9 cellular contexts compared by ENCODE assay signal in genomic region chr7:100693312-100694195, GRCh38. TPM values are rescaled to one million over a fixed set of nuclear protein-coding genes. Genes with fewer than 3 reads are reported as not detected.
DNase-seq lines count a peak whose midpoint lies in the region; ATAC-seq and TF ChIP-seq lines count a peak whose summit lies in the region.
"Had no signal": no experiment of that assay in that cellular context is flagged by ENCODE, and none has a peak within 500 bp of the region (broad histone marks: within the 10 kb centered on the region; RNA-seq: fewer than 3 reads in every experiment).

No MANE protein-coding gene starts in this region.

- CTCF ChIA-PET in A673 (lab: Charles Lee), result no interaction called here

- no peak for TF ChIP-seq POLR2A in breast epithelium (IDR thresholded peaks at IDR 0.05)
- no peak for TF ChIP-seq POLR2A in lower leg skin (IDR thresholded peaks at IDR 0.05)

- peak overlapping the region; percentile 93 for H3K27ac Mint-ChIP-seq in type B pancreatic cell

- peak; percentile 19 for ATAC-seq in GM18867 (IDR thresholded peaks at IDR 0.05; ENCODE audit: unreplicated experiment)

- BruUV-seq in A673 (replicated peaks; lab: Mats Ljungman, UMichigan), result no TSS peak

- H3K27me3 Mint-ChIP-seq in type B pancreatic cell, result peaks cover 5% of the 10 kb centered on the region

- H3K36me3 ChIP-seq in A673 (ENCODE audit: insufficient read depth, low read length, poor library complexity, severe bottlenecking), result peaks cover 19% of the 10 kb centered on the region
- H3K36me3 ChIP-seq in HUES6 (ENCODE audit: control insufficient read depth, insufficient read depth, low read length), result peaks cover 18% of the 10 kb centered on the region
- H3K36me3 ChIP-seq in breast epithelium, result no peaks in the 10 kb centered on the region

- H3K27me3 ChIP-seq in A673 (replicated peaks; ENCODE audit: insufficient read depth, low read depth, low read length, poor library complexity) (no peaks in the 10 kb centered on the region), HUES6 (ENCODE audit: control insufficient read depth, insufficient read depth, low read length) (no peaks in the 10 kb centered on the region; the same call in 1 of the 2 replicates), breast epithelium (no peaks in the 10 kb centered on the region)

- H3K36me3 Mint-ChIP-seq in type B pancreatic cell, result peaks cover 4% of the 10 kb centered on the region

- DNase-seq in A673 (ENCODE audit: low spot score) (no peak), breast epithelium (ENCODE audit: low spot score in 2 of 2) (peak in 1 of 2 donors; percentile 50), lower leg skin (ENCODE audit: low spot score in 2 of 2) (no peak), type B pancreatic cell (ENCODE audit: extremely low spot score, unreplicated experiment) (no peak), glomerular visceral epithelial cell (ENCODE audit: extremely low spot score) (no peak), HuH-7 (ENCODE audit: low spot score) (no peak)

- H3K4me1 ChIP-seq in A673 (ENCODE audit: insufficient read depth, low read length, poor library complexity, severe bottlenecking), result peaks cover 15% of the 10 kb centered on the region
- H3K4me1 ChIP-seq in HUES6 (ENCODE audit: control insufficient read depth, insufficient read depth, low read length), result peaks cover 28% of the 10 kb centered on the region
- H3K4me1 ChIP-seq in breast epithelium, result peaks cover 4 to 14% of the 10 kb centered on the region in 2 donors

- intact Hi-C loops in A673 (cut with micrococcal nuclease; ENCODE audit: unreplicated experiment) (loop anchor here (5.0 kb wide), 2 partner anchors 91 to 131 kb away; partner anchors contain the start of gene PCOLCE), breast epithelium (cut with DNase I; ENCODE audit: low total_unique reads) (no loop called here), lower leg skin (cut with DNase I; ENCODE audit: low total_unique reads) (loop anchor here (5.0 kb wide), 1 partner anchor 159 kb away; the partner anchor contains the start of gene SLC12A9)

- H3K4me3 Mint-ChIP-seq in type B pancreatic cell, result peak overlapping the region; percentile 94

- peak overlapping the region; percentile 97 for H3K9ac ChIP-seq in HUES6 (ENCODE audit: low read length)

- peaks cover 21% of the 10 kb centered on the region for H3K4me1 Mint-ChIP-seq in type B pancreatic cell (ENCODE audit: unreplicated experiment)

- H3K4me3 ChIP-seq in A673 (ENCODE audit: low read depth, low read length, poor library complexity, severe bottlenecking) (peak overlapping the region; percentile 98), HUES6 (ENCODE audit: low read depth, low read length) (peak overlapping the region; percentile 98), breast epithelium (peak overlapping the region; percentile 95 to 100 (median 95)), lower leg skin (ENCODE audit: low read depth, poor library complexity, severe bottlenecking) (peak overlapping the region; percentile 82)

- TF ChIP-seq CTCF in A673 (conservative IDR thresholded peaks at IDR 0.05; ENCODE audit: low read depth, low read length) (no peak), breast epithelium (IDR thresholded peaks at IDR 0.05) (no peak), lower leg skin (IDR thresholded peaks at IDR 0.05) (no peak), type B pancreatic cell (conservative IDR thresholded peaks at IDR 0.05) (no peak)

- no peaks in the 10 kb centered on the region for H3K9me3 ChIP-seq in A673 (ENCODE audit: low read depth, low read length, poor library complexity, severe bottlenecking)
- no peaks in the 10 kb centered on the region for H3K9me3 ChIP-seq in HUES6 (ENCODE audit: control insufficient read depth, insufficient read depth, low read depth, low read length)
- H3K9me3 ChIP-seq in breast epithelium, result no peaks in the 10 kb centered on the region

- 0 to 1% methylated on average over 15 to 22 of the region's 102 CpGs for WGBS in lower leg skin, 2 donors

- H3K27ac ChIP-seq in A673 (ENCODE audit: low read depth, low read length, poor library complexity, severe bottlenecking), result peak overlapping the region; percentile 88
- peak overlapping the region; percentile 87 for H3K27ac ChIP-seq in HUES6 (ENCODE audit: low read depth, low read length)
- H3K27ac ChIP-seq in breast epithelium, result peak overlapping the region; percentile 93 to 97

- no peaks in the 10 kb centered on the region for H3K9me3 Mint-ChIP-seq in type B pancreatic cell

- POLR2A ChIA-PET in A673 (lab: Charles Lee; ENCODE audit: low non-redundant PET), result no interaction called here

RNA-seq across cellular contexts. Expression of gene GIGYF1, which starts 0.5 kb away (rescaled TPM):
- 47.4 and 51.9 TPM in 2 replicates for total RNA-seq in A673 (2021)
- total RNA-seq in breast epithelium, result 10 to 100 TPM; 25.0 to 39.0 (median 34.8) TPM
- 10 to 100 TPM; 34.9 to 56.6 (median 40.0) TPM for total RNA-seq in lower leg skin
- total RNA-seq in type B pancreatic cell (ENCODE audit: low replicate concordance), result 49.5 and 79.4 TPM in 2 replicates

RNA-seq across cellular contexts. Expression of gene POP7, which starts 12.4 kb away (rescaled TPM):
- 68.8 and 72.6 TPM in 2 replicates for total RNA-seq in A673 (2021)
- 10 to 100 TPM; 25.8 to 28.2 (median 27.4) TPM for total RNA-seq in breast epithelium
- total RNA-seq in lower leg skin, result 10 to 100 TPM; 51.3 to 72.7 (median 70.3) TPM
- total RNA-seq in type B pancreatic cell (ENCODE audit: low replicate concordance), result 39.2 and 41.0 TPM in 2 replicates

RNA-seq across cellular contexts. Expression of gene GNB2, which starts 20.0 kb away (rescaled TPM):
- total RNA-seq in A673 (2021) (225 and 243 TPM in 2 replicates), breast epithelium (100 to 1,000 TPM; 113 to 197 (median 173) TPM), lower leg skin (100 to 1,000 TPM; 309 to 439 (median 353) TPM), type B pancreatic cell (ENCODE audit: low replicate concordance) (179 and 203 TPM in 2 replicates)

RNA-seq across cellular contexts. Expression of gene EPO, which starts 26.7 kb away (rescaled TPM):
- total RNA-seq in A673 (2021), result 0.21 TPM in 1 of 2 replicates, not detected in the other
- total RNA-seq in breast epithelium, result not detected
- under 1 TPM in 2 of 4 donors, not detected in 2; 0.17 to 0.25 TPM for total RNA-seq in lower leg skin
- total RNA-seq in type B pancreatic cell (ENCODE audit: low replicate concordance), result 0.22 and 0.40 TPM in 2 replicates
- total RNA-seq: renal cortical epithelial cell had no signal

RNA-seq across cellular contexts. Expression of gene ACTL6B, which starts 37.3 kb away (rescaled TPM):
- 0.31 TPM in 1 of 2 replicates, not detected in the other for total RNA-seq in A673 (2021)
- total RNA-seq in breast epithelium, result not detected
- not detected for total RNA-seq in lower leg skin
- 1.8 and 2.4 TPM in 2 replicates for total RNA-seq in type B pancreatic cell (ENCODE audit: low replicate concordance)
- total RNA-seq: renal cortical epithelial cell had no signal
